In genomic region chr19:52191374-52191773, GRCh38 we compare ENCODE assay signal across 8 cellular contexts. TPM values are rescaled to one million over a fixed set of nuclear protein-coding genes. Genes with fewer than 3 reads are reported as not detected.
DNase-seq lines count a peak whose midpoint lies in the region; ATAC-seq and TF ChIP-seq lines count a peak whose summit lies in the region.

No MANE protein-coding gene starts in this region.

- H2AFZ ChIP-seq in Loucy (ENCODE audit: low read length), result no peak overlapping the region

- peaks cover 32 to 68% (median 62%) of the 10 kb centered on the region in 4 donors for H3K4me1 Mint-ChIP-seq in naive thymus-derived CD8-positive, alpha-beta T cell

- H3K4me3 ChIP-seq in BE2C (ENCODE audit: low read depth, low read length) (peak overlapping the region; percentile 97), Loucy (ENCODE audit: low read length, poor library complexity, severe bottlenecking) (peak overlapping the region; percentile 93), dorsolateral prefrontal cortex (peak overlapping the region; percentile 57 to 98 (median 87))

- H3K27ac Mint-ChIP-seq in naive thymus-derived CD8-positive, alpha-beta T cell, result peak overlapping the region; percentile 23 to 99 (median 76)

- H3K4me1 ChIP-seq in BE2C, result peaks cover 3% of the 10 kb centered on the region
- H3K4me1 ChIP-seq in Loucy (ENCODE audit: insufficient read depth, low read length, poor library complexity, severe bottlenecking), result peaks cover 39% of the 10 kb centered on the region

- peaks cover 63% of the 10 kb centered on the region for H3K79me2 ChIP-seq in Loucy (ENCODE audit: insufficient read depth, low read length)

- DNase-seq in BE2C (no peak), dorsolateral prefrontal cortex (no peak), NCI-H510A treated with DMSO at 0.1 percent for 48 hours (lab: John Stamatoyannopoulos, UW) (no peak), 8988T (no peak)
- no peak for DNase-seq in naive thymus-derived CD8-positive, alpha-beta T cell
- DNase-seq in stimulated activated CD4-positive, alpha-beta T cell treated with anti-CD3 and anti-CD28 coated beads, Interleukin-2, amount 100 ng/mL, for 48 hours, result no peak

- intact Hi-C loops in dorsolateral prefrontal cortex (cut with DNase I), result loop anchor here in 1 of 2 donors (2.0 to 5.0 kb wide), 2 partner anchors 46 to 53 kb away; partner anchors contain the start of gene ZNF616

- peak overlapping the region in 15 of 59 donors; percentile 5 to 100 (median 98) for H3K27ac ChIP-seq in dorsolateral prefrontal cortex

- H3K27me3 Mint-ChIP-seq in naive thymus-derived CD8-positive, alpha-beta T cell, result no peaks in the 10 kb centered on the region

- H3K27me3 ChIP-seq in BE2C (no peaks in the 10 kb centered on the region), Loucy (ENCODE audit: insufficient read depth, low read length, poor library complexity, severe bottlenecking) (no peaks in the 10 kb centered on the region), dorsolateral prefrontal cortex (no peaks in the 10 kb centered on the region)

- peak overlapping the region; percentile 96 for H3K9ac ChIP-seq in Loucy (ENCODE audit: low read depth, low read length, poor library complexity, severe bottlenecking)

- H3K9me3 Mint-ChIP-seq in naive thymus-derived CD8-positive, alpha-beta T cell, result peaks cover 0 to 2% (median 0%) of the 10 kb centered on the region in 9 donors

- H3K4me3 Mint-ChIP-seq in naive thymus-derived CD8-positive, alpha-beta T cell, result peak overlapping the region; percentile 95 to 99 (median 98)

- no peaks in the 10 kb centered on the region for H3F3A ChIP-seq in Loucy (ENCODE audit: low read depth)

- H4K20me1 ChIP-seq in Loucy (ENCODE audit: insufficient read depth, low read length, poor library complexity, severe bottlenecking), result peaks cover 52% of the 10 kb centered on the region

- H3K9me3 ChIP-seq in BE2C (no peaks in the 10 kb centered on the region; the same call in 1 of the 2 replicates), Loucy (ENCODE audit: insufficient read depth, low read depth, low read length) (no peaks in the 10 kb centered on the region)

- no peaks in the 10 kb centered on the region for H3K9me2 ChIP-seq in Loucy (replicated peaks; ENCODE audit: low read depth, low read length)

- H3K36me3 Mint-ChIP-seq in naive thymus-derived CD8-positive, alpha-beta T cell, result peaks cover 0 to 40% (median 7%) of the 10 kb centered on the region in 3 donors

- H3K4me2 ChIP-seq in Loucy (ENCODE audit: low read depth, low read length, poor library complexity, severe bottlenecking), result peak overlapping the region; percentile 96

- no peak for ATAC-seq in naive thymus-derived CD8-positive, alpha-beta T cell
- ATAC-seq in HG03280 (IDR thresholded peaks at IDR 0.05; ENCODE audit: unreplicated experiment), result no peak

- POLR2A ChIA-PET in naive thymus-derived CD8-positive, alpha-beta T cell (lab: Charles Lee), result interaction anchor here (0.7 kb wide), 1 partner anchor 11 kb away, joined by 4 read pairs; no protein-coding TSS in a partner anchor

- H3K36me3 ChIP-seq in BE2C (peaks cover 52% of the 10 kb centered on the region), Loucy (ENCODE audit: insufficient read depth, low read length) (peaks cover 14% of the 10 kb centered on the region; the same call in 1 of the 2 replicates)

- TF ChIP-seq CTCF in BE2C (IDR thresholded peaks at IDR 0.05; ENCODE audit: low read depth, low read length) (no peak), Loucy (conservative IDR thresholded peaks at IDR 0.05; ENCODE audit: low read length) (no peak), dorsolateral prefrontal cortex (IDR thresholded peaks at IDR 0.05 in 54 of 56, conservative IDR thresholded peaks at IDR 0.05 in 2 of 56; ENCODE audit: low read depth in 1 of 56, partially characterized antibody in 56 of 56) (no peak)

RNA-seq across cellular contexts. Expression of gene PPP2R1A, which starts 1.5 kb away (rescaled TPM):
- polyA plus RNA-seq in BE2C (2012; ENCODE audit: insufficient read depth, insufficient read length, low read depth), result 714 TPM
- 100 to 1,000 TPM; 220 to 524 (median 400) TPM for total RNA-seq in dorsolateral prefrontal cortex
- total RNA-seq in naive thymus-derived CD8-positive, alpha-beta T cell, result 100 to 1,000 TPM; 184 TPM
- polyA plus RNA-seq in naive thymus-derived CD8-positive, alpha-beta T cell, result 100 to 1,000 TPM; 148 to 174 (median 170) TPM

RNA-seq across cellular contexts. Expression of gene ZNF836, which starts 20.0 kb away (rescaled TPM):
- 2.4 TPM for polyA plus RNA-seq in BE2C (2012; ENCODE audit: insufficient read depth, insufficient read length, low read depth)
- total RNA-seq in dorsolateral prefrontal cortex, result 10 to 100 TPM; 10.9 to 29.4 (median 18.2) TPM
- total RNA-seq in naive thymus-derived CD8-positive, alpha-beta T cell, result 10 to 100 TPM; 45.7 to 46.6 TPM
- 10 to 100 TPM; 10.2 to 19.8 (median 12.8) TPM for polyA plus RNA-seq in naive thymus-derived CD8-positive, alpha-beta T cell

RNA-seq across cellular contexts. Expression of gene ZNF616, which starts 51.6 kb away (rescaled TPM):
- 6.9 TPM for polyA plus RNA-seq in BE2C (2012; ENCODE audit: insufficient read depth, insufficient read length, low read depth)
- 10 to 100 TPM in 72 of 120 experiments, 1 to 10 TPM in 48; 4.5 to 18.3 (median 10.6) TPM for total RNA-seq in dorsolateral prefrontal cortex
- total RNA-seq in naive thymus-derived CD8-positive, alpha-beta T cell, result 10 to 100 TPM; 15.5 to 16.7 TPM
- polyA plus RNA-seq in naive thymus-derived CD8-positive, alpha-beta T cell, result 1 to 10 TPM; 2.3 to 6.7 (median 4.9) TPM
